8 cellular contexts compared by ENCODE assay signal in the genomic region with DNA sequence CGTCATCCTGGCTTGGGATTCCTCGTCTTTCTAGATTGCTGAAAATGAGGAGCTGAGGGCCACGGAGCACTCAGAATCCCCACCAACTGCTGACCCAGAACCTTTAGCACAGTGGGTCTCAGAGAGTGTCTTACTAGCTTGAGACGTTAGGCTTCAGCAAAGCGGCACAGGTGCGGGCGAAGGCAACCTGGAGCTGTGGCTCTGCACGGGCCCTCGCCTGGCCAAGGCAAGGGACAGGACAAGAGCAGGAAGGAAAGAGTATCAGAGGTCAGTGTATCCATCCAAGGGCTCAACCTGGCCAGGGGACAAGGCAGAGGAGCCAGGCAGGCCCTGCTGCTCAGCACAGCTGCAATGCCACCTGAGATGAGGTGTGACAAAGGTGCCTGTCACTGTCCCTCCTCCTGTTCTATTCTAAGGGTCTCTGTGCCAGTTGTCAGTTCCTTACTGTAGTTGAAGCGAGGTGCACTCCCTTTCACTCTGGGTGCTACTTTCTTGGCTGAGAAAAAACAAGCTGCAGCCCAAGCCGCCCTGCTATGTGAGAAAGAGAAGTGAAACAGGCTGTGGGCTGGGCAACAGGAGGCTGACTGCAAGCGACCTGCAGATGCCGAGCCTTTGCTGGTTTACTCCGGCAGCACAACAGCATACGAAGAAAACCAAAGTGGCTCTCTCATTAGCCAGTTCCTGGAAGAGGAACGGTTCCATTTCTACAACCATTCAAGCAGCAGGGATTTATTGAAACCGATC. TPM values are rescaled to one million over a fixed set of nuclear protein-coding genes. Genes with fewer than 3 reads are reported as not detected.
A peak's percentile ranks its signal among the peaks of the same experiment; 100 is the strongest.
DNase-seq lines count a peak whose midpoint lies in the region; ATAC-seq and TF ChIP-seq lines count a peak whose summit lies in the region.

No MANE protein-coding gene starts in this region.

- no peaks in the 10 kb centered on the region for H3K27me3 Mint-ChIP-seq in activated naive CD4-positive, alpha-beta T cell treated with anti-CD3 and anti-CD28 coated beads, Interleukin-2, amount 10 ng/mL, durations not matched to agents 7 days and 5 days

- peak overlapping the region; percentile 94 for H3K27ac Mint-ChIP-seq in activated naive CD4-positive, alpha-beta T cell treated with anti-CD3 and anti-CD28 coated beads, Interleukin-2, amount 10 ng/mL, durations not matched to agents 7 days and 5 days

- POLR2A ChIA-PET in GM10248 (lab: Yijun Ruan, JAX): no interaction called here

- H3K27me3 ChIP-seq in H7 (ENCODE audit: control insufficient read depth, insufficient read depth, low read length): no peaks in the 10 kb centered on the region

- H3K36me3 Mint-ChIP-seq in activated naive CD4-positive, alpha-beta T cell treated with anti-CD3 and anti-CD28 coated beads, Interleukin-2, amount 10 ng/mL, durations not matched to agents 7 days and 5 days: peaks cover 5% of the 10 kb centered on the region

- ATAC-seq in GM21515 (IDR thresholded peaks at IDR 0.05; ENCODE audit: unreplicated experiment) (peak; percentile 90), HG03575 (IDR thresholded peaks at IDR 0.05; ENCODE audit: extremely low read depth, insufficient number of reproducible peaks, low FRiP score, unreplicated experiment) (peak; percentile 47)

- H3K4me3 ChIP-seq in H7 (ENCODE audit: insufficient read depth, low read depth, low read length): no peak overlapping the region

- DNase-seq in GM10248 (ENCODE audit: extremely low spot score): peak; percentile 88
- peak; percentile 81 for DNase-seq in activated naive CD4-positive, alpha-beta T cell treated with anti-CD3 and anti-CD28 coated beads, Interleukin-2, amount 10 ng/mL, durations not matched to agents 7 days and 5 days
- peak; percentile 15 to 42 for DNase-seq in stimulated activated CD4-positive, alpha-beta T cell treated with anti-CD3 and anti-CD28 coated beads, Interleukin-4, amount 100 ng/mL, for 4 hours
- no peak for DNase-seq in DMS53 treated with DMSO at 0.1 percent for 48 hours (lab: John Stamatoyannopoulos, UW; ENCODE audit: unreplicated experiment)
- no peak for DNase-seq in H7
- DNase-seq in NCI-H1417 treated with DMSO at 0.1 percent for 48 hours (lab: John Stamatoyannopoulos, UW): no peak

- CTCF ChIA-PET in GM10248 (lab: Yijun Ruan, JAX): interaction anchor here (1.5 kb wide), 1 partner anchor 50 kb away, joined by 5 read pairs; no protein-coding TSS in a partner anchor
- CTCF ChIA-PET in activated naive CD4-positive, alpha-beta T cell treated with anti-CD3 and anti-CD28 coated beads, Interleukin-2, amount 10 ng/mL, durations not matched to agents 7 days and 5 days (lab: Charles Lee): interaction anchor here (1.3 kb wide), 1 partner anchor 33 kb away, joined by 4 read pairs; the partner anchor contains the start of gene KDM7A

- peaks cover 83% of the 10 kb centered on the region for H3K4me1 Mint-ChIP-seq in activated naive CD4-positive, alpha-beta T cell treated with anti-CD3 and anti-CD28 coated beads, Interleukin-2, amount 10 ng/mL, durations not matched to agents 7 days and 5 days

- peaks cover 2% of the 10 kb centered on the region for H3K9me3 Mint-ChIP-seq in activated naive CD4-positive, alpha-beta T cell treated with anti-CD3 and anti-CD28 coated beads, Interleukin-2, amount 10 ng/mL, durations not matched to agents 7 days and 5 days

- no peaks in the 10 kb centered on the region for H3K36me3 ChIP-seq in H7 (replicated peaks; ENCODE audit: control insufficient read depth, insufficient read depth, low read length)

- H3K4me3 Mint-ChIP-seq in activated naive CD4-positive, alpha-beta T cell treated with anti-CD3 and anti-CD28 coated beads, Interleukin-2, amount 10 ng/mL, durations not matched to agents 7 days and 5 days: peak overlapping the region; percentile 46

- TF ChIP-seq CTCF in GM10248 (IDR thresholded peaks at IDR 0.05; ENCODE audit: control extremely low read depth, extremely low read depth, low read depth, missing control alignments): no peak

RNA-seq across cellular contexts. Expression of gene KDM7A, which starts 33.3 kb away (rescaled TPM):
- 5.5 and 7.1 TPM in 2 replicates for total RNA-seq in H7 (2014; rRNA removed; shearing (Covaris generic))

Comparison
In these comparisons a context has a peak if more than half of its experiments do, and no peak if none do; other contexts are left out.
1. DNase-seq: peak in GM10248 (single experiment), activated naive CD4-positive, alpha-beta T cell treated with anti-CD3 and anti-CD28 coated beads, Interleukin-2, amount 10 ng/mL, durations not matched to agents 7 days and 5 days (single experiment) and stimulated activated CD4-positive, alpha-beta T cell treated with anti-CD3 and anti-CD28 coated beads, Interleukin-4, amount 100 ng/mL, for 4 hours (2 of 2); none in DMS53 treated with DMSO at 0.1 percent for 48 hours (single experiment), H7 (single experiment) and NCI-H1417 treated with DMSO at 0.1 percent for 48 hours (single experiment).